Comparison of ENCODE assay signal across 26 cellular contexts in the genomic region with DNA sequence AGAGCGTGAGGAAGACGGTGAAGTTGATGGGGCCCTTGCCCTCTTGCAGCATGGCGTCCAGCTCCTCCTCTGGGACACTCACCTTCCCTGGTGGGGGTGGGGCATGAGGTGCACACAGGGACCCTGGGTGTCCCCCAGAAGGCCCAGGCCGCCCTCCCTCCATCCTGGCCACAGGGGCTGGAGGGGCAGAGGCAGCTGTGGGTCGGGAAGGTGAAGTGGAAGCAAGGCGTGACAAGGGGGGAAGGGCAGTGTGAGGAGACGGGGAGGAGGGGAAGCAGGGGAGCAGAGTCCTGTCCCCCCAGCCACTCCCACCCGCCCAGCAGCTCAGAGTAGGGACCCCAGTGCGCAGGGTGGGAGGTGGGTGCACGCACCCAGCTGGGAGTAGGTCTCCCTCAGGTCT. TPM values are rescaled to one million over a fixed set of nuclear protein-coding genes. Genes with fewer than 3 reads are reported as not detected.
"Had no signal": no experiment of that assay in that cellular context is flagged by ENCODE, and none has a peak within 500 bp of the region (broad histone marks: within the 10 kb centered on the region; RNA-seq: fewer than 3 reads in every experiment).

No MANE protein-coding gene starts in this region.

- H3K9me3 ChIP-seq: pancreas, psoas muscle, upper lobe of left lung had no signal

- H3K4me1 ChIP-seq: pancreas, psoas muscle had no signal

- H3K27me3 ChIP-seq: brain microvascular endothelial cell, pancreas had no signal

- H2AFZ ChIP-seq: hepatocyte had no signal

- DNase-seq: activated B cell treated with CpG ODN at 0.5 μM for 24 hours; activated CD4-positive, alpha-beta T cell treated with anti-CD3 and anti-CD28 coated beads for 36 hours; activated CD8-positive, alpha-beta memory T cell treated with anti-CD3 and anti-CD28 coated beads, Interleukin-2, amount 10 ng/mL, durations not matched to agents 7 days and 5 days; activated CD8-positive, alpha-beta T cell treated with anti-CD3 and anti-CD28 coated beads, Interleukin-2, amount 10 ng/mL, durations not matched to agents 7 days and 5 days; activated effector memory CD4-positive, alpha-beta T cell treated with anti-CD3 and anti-CD28 coated beads, Interleukin-2, amount 50 U/mL, for 16 hours; activated naive CD4-positive, alpha-beta T cell treated with anti-CD3 and anti-CD28 coated beads, Interleukin-2, amount 10 ng/mL, durations not matched to agents 7 days and 5 days; activated naive CD8-positive, alpha-beta T cell treated with anti-CD3 and anti-CD28 coated beads, Interleukin-2, amount 10 ng/mL, durations not matched to agents 7 days and 5 days; activated T-cell treated with anti-CD3 and anti-CD28 coated beads for 4 hours; brain microvascular endothelial cell; central memory CD4-positive, alpha-beta T cell; naive B cell; nephron progenitor cell; stimulated activated CD4-positive, alpha-beta T cell treated with anti-CD3 and anti-CD28 coated beads, Interleukin-12 subunit alpha, Interleukin-12 subunit beta, amount 100 ng/mL, for 4 hours; stimulated activated CD4-positive, alpha-beta T cell treated with anti-CD3 and anti-CD28 coated beads, Interleukin-4, amount 100 ng/mL, for 1 hour; substantia nigra; T-helper 1 cell had no signal

- H3K4me2 ChIP-seq: hepatocyte had no signal

- H3K36me3 ChIP-seq: brain microvascular endothelial cell, pancreas, upper lobe of left lung had no signal

- H3K27ac ChIP-seq: brain microvascular endothelial cell, epithelial cell of prostate, hepatocyte, pancreas, psoas muscle, upper lobe of left lung had no signal

- ATAC-seq: activated CD4-positive, alpha-beta T cell treated with anti-CD3 and anti-CD28 coated beads for 36 hours; activated CD8-positive, alpha-beta memory T cell treated with anti-CD3 and anti-CD28 coated beads, Interleukin-2, amount 10 ng/mL, durations not matched to agents 7 days and 5 days; activated CD8-positive, alpha-beta T cell treated with anti-CD3 and anti-CD28 coated beads, Interleukin-2, amount 10 ng/mL, durations not matched to agents 7 days and 5 days; left lobe of liver; pancreas; psoas muscle had no signal

- H3K4me3 ChIP-seq: hepatocyte, pancreas, psoas muscle, upper lobe of left lung had no signal

RNA-seq across cellular contexts. Expression of a gene that starts 0.8 kb away (rescaled TPM):
- total RNA-seq: activated B cell treated with CpG ODN at 0.5 μM for 24 hours; activated CD4-positive, alpha-beta T cell treated with anti-CD3 and anti-CD28 coated beads for 36 hours; activated CD8-positive, alpha-beta memory T cell treated with anti-CD3 and anti-CD28 coated beads, Interleukin-2, amount 10 ng/mL, durations not matched to agents 7 days and 5 days; activated CD8-positive, alpha-beta T cell treated with anti-CD3 and anti-CD28 coated beads, Interleukin-2, amount 10 ng/mL, durations not matched to agents 7 days and 5 days; activated naive CD8-positive, alpha-beta T cell treated with anti-CD3 and anti-CD28 coated beads, Interleukin-2, amount 10 ng/mL, durations not matched to agents 7 days and 5 days; activated T-helper 1 cell treated with anti-CD3 and anti-CD28 coated beads, Interleukin-12 subunit alpha, Interleukin-12 subunit beta, Interleukin-2, Interleukin-4 antibody, amounts not matched to agents 30 ng/mL and 10 ng/mL and 1 ng/mL, durations not matched to agents 14 hours and 24 hours and 36 hours; left lobe of liver; lung microvascular endothelial cell; upper lobe of left lung had no signal

RNA-seq across cellular contexts. Expression of a gene that starts 48.9 kb away (rescaled TPM):
- total RNA-seq: activated CD8-positive, alpha-beta T cell treated with anti-CD3 and anti-CD28 coated beads, Interleukin-2, amount 10 ng/mL, durations not matched to agents 7 days and 5 days; astrocyte; psoas muscle had no signal
- polyA plus RNA-seq: keratinocyte had no signal
